8 cellular contexts compared by ENCODE assay signal in genomic region chr2:75464348-75464946, GRCh38.
DNase-seq lines count a peak whose midpoint lies in the region; ATAC-seq, FAIRE-seq and TF ChIP-seq lines count a peak whose summit lies in the region.

No MANE protein-coding gene starts in this region.

- in situ Hi-C loops in HepG2 (cut with HindIII; ENCODE audit: extremely low pct_ligation_motif_present, low pct_unique_long_range_greater_than_20kb) = no loop called here

- H3K4me2 ChIP-seq in HepG2 (ENCODE audit: low read depth, low read length) = no peak overlapping the region

- POLR2A ChIA-PET in HepG2 (lab: Yijun Ruan, JAX) = interaction anchor here (1.0 kb wide), 1 partner anchor 107 kb away, joined by 3 read pairs; no protein-coding TSS in a partner anchor

- intact Hi-C loops in HepG2 (cut with micrococcal nuclease; ENCODE audit: unreplicated experiment) = loop anchor here (1.0 to 2.0 kb wide), 5 partner anchors 17 to 164 kb away; no protein-coding TSS in a partner anchor

- peaks cover 3 to 8% of the 10 kb centered on the region in 2 donors for H3K9me3 Mint-ChIP-seq in effector memory CD8-positive, alpha-beta T cell

- H3K4me1 Mint-ChIP-seq in effector memory CD8-positive, alpha-beta T cell (ENCODE audit: low read depth in 2 of 2) = no peaks in the 10 kb centered on the region

- H3K9me3 ChIP-seq in HepG2 (ENCODE audit: low read length) = no peaks in the 10 kb centered on the region

- H3K4me1 ChIP-seq in HepG2 (ENCODE audit: insufficient read depth, low read length) = peaks cover 38% of the 10 kb centered on the region

- no peaks in the 10 kb centered on the region for H3K36me3 Mint-ChIP-seq in effector memory CD8-positive, alpha-beta T cell (ENCODE audit: insufficient read depth)

- no peak for DNase-seq in D721Med (ENCODE audit: insufficient read length, low spot score)
- peak; percentile 39 for DNase-seq in HepG2 (ENCODE audit: low spot score)
- no peak for DNase-seq in omental fat pad (ENCODE audit: low spot score)
- DNase-seq in effector memory CD8-positive, alpha-beta T cell = no peak
- DNase-seq in HuH-7.5 (ENCODE audit: low spot score) = no peak

- FAIRE-seq in D721Med (lab: Jason Lieb, UNC) = peak; percentile 41
- FAIRE-seq in HepG2 (lab: Jason Lieb, UNC) = peak; percentile 26

- H3K27me3 Mint-ChIP-seq in effector memory CD8-positive, alpha-beta T cell = peaks cover 7 to 38% of the 10 kb centered on the region in 2 donors

- H3K36me3 ChIP-seq in HepG2 (replicated peaks in 1 of 2; ENCODE audit: control insufficient read depth in 1 of 2, insufficient read depth in 2 of 2, low read length in 2 of 2) = no peaks in the 10 kb centered on the region

- H3K9ac ChIP-seq in HepG2 (ENCODE audit: insufficient read depth, low read depth, low read length) = no peak overlapping the region

- H2AFZ ChIP-seq in HepG2 (ENCODE audit: low read length) = no peak overlapping the region

- TF ChIP-seq RAD21 in HepG2 (CRISPR knock-in tag; IDR thresholded peaks at IDR 0.05) = peak; percentile 74

- H4K20me1 ChIP-seq in HepG2 (ENCODE audit: insufficient read depth, low read length) = no peaks in the 10 kb centered on the region

- BruUV-seq in HepG2 (replicated peaks; lab: Mats Ljungman, UMichigan) = no TSS peak

- CTCF ChIA-PET in HepG2 (lab: Yijun Ruan, JAX; ENCODE audit: low intra/inter-chr PET ratio, low total read pairs) = interaction anchor here (0.9 to 5.8 kb wide), 6 partner anchors 17 to 176 kb away, joined by 3 to 144 read pairs (median 8); partner anchors contain the start of gene EVA1A

- TF ChIP-seq EP300 in HepG2 (IDR thresholded peaks at IDR 0.05; ENCODE audit: low read depth in 2 of 2, low read length in 2 of 2) (no peak), HepG2 (CRISPR knock-in tag; IDR thresholded peaks at IDR 0.05; ENCODE audit: borderline replicate concordance) (no peak)

- H3K27me3 ChIP-seq in HepG2 (ENCODE audit: control insufficient read depth in 1 of 2, insufficient read depth in 2 of 2, low read length in 2 of 2) = no peaks in the 10 kb centered on the region

- no peak overlapping the region for H3K27ac Mint-ChIP-seq in effector memory CD8-positive, alpha-beta T cell

- H3K79me2 ChIP-seq in HepG2 (ENCODE audit: insufficient read depth, low read length) = no peaks in the 10 kb centered on the region

- no peak overlapping the region for H3K27ac ChIP-seq in HepG2 (ENCODE audit: extremely low read length, insufficient read depth, low read length)

- WGBS in HepG2 (ENCODE audit: low lambda C conversion rate) = 30% methylated on average over 4 of the region's 4 CpGs

- no peak for TF ChIP-seq POLR2A in HepG2 (IDR thresholded peaks at IDR 0.05; ENCODE audit: insufficient read depth in 1 of 2, low read depth in 2 of 2, low read length in 2 of 2)

- H3K4me3 Mint-ChIP-seq in effector memory CD8-positive, alpha-beta T cell = no peak overlapping the region

- TF ChIP-seq CTCF in D721Med (IDR thresholded peaks at IDR 0.05; ENCODE audit: insufficient read depth, missing control alignments) = peak; percentile 62
- TF ChIP-seq CTCF in WI38 (IDR thresholded peaks at IDR 0.05; ENCODE audit: low read depth, low read length) = peak; percentile 61; the same call in 1 of the 2 replicates
- peak; percentile 81 for TF ChIP-seq CTCF in HepG2 (CRISPR knock-in tag; IDR thresholded peaks at IDR 0.05)
- no peak for TF ChIP-seq CTCF in omental fat pad (IDR thresholded peaks at IDR 0.05)

- H3K4me3 ChIP-seq in WI38 (ENCODE audit: low read depth, low read length) (no peak overlapping the region), HepG2 (replicated peaks in 1 of 3; ENCODE audit: insufficient read depth in 1 of 3, low read depth in 2 of 3, low read length in 3 of 3) (no peak overlapping the region)

- ATAC-seq in HG02642 (IDR thresholded peaks at IDR 0.05; ENCODE audit: poor library complexity, unreplicated experiment) (peak; percentile 43), HepG2 (peak; percentile 83), omental fat pad (ENCODE audit: low FRiP score) (no peak), HG03039 (IDR thresholded peaks at IDR 0.05; ENCODE audit: unreplicated experiment) (no peak)
- no peak for ATAC-seq in effector memory CD8-positive, alpha-beta T cell (replicated peaks)

TF ChIP-seq in HepG2, 621 proteins besides CTCF, POLR2A, EP300 and RAD21 (continues in another document):
- TF ChIP-seq HNF4G (IDR thresholded peaks at IDR 0.05; ENCODE audit: borderline replicate concordance, low read depth, low read length) = no peak
- no peak for TF ChIP-seq HNF4G (CRISPR knock-in tag; IDR thresholded peaks at IDR 0.05; ENCODE audit: borderline replicate concordance, low read depth)
- TF ChIP-seq ZNF33A (CRISPR knock-in tag; IDR thresholded peaks at IDR 0.05; ENCODE audit: borderline replicate concordance) = 0 out of 2 replicates have a peak, but pooled peaks have one; percentile 22
- TF ChIP-seq IKZF4 (CRISPR knock-in tag; IDR thresholded peaks at IDR 0.05; ENCODE audit: borderline replicate concordance, low read depth, not compliant biosample characterization) = no peak
- TF ChIP-seq CSRNP1 (CRISPR knock-in tag; IDR thresholded peaks at IDR 0.05) = no peak
- 0 out of 4 replicates have a peak, but pooled peaks of 1 of the 2 experiments have one; percentile 26 for TF ChIP-seq KLF16 (CRISPR knock-in tag; IDR thresholded peaks at IDR 0.05)
- TF ChIP-seq SIN3B (IDR thresholded peaks at IDR 0.05; ENCODE audit: low read length) = no peak
- 0 out of 2 replicates have a peak, but pooled peaks have one; percentile 10 for TF ChIP-seq TFE3 (CRISPR knock-in tag; IDR thresholded peaks at IDR 0.05)
- TF ChIP-seq ZSCAN22 (CRISPR knock-in tag; IDR thresholded peaks at IDR 0.05) = no peak
- no peak for TF ChIP-seq ZNF264 (CRISPR knock-in tag; IDR thresholded peaks at IDR 0.05)
- TF ChIP-seq ZNF362 (CRISPR knock-in tag; IDR thresholded peaks at IDR 0.05; ENCODE audit: borderline replicate concordance) = peak; percentile 49; the same call in 1 of the 2 replicates
- no peak for TF ChIP-seq ZNF143 (CRISPR knock-in tag; IDR thresholded peaks at IDR 0.05)
- no peak for TF ChIP-seq ZNF747 (CRISPR knock-in tag; IDR thresholded peaks at IDR 0.05; ENCODE audit: borderline replicate concordance)
- no peak for TF ChIP-seq ZBTB10 (CRISPR knock-in tag; IDR thresholded peaks at IDR 0.05; ENCODE audit: borderline replicate concordance)
- TF ChIP-seq MXD4 (CRISPR knock-in tag; IDR thresholded peaks at IDR 0.05) = no peak
- TF ChIP-seq ZNF34 (CRISPR knock-in tag; IDR thresholded peaks at IDR 0.05; ENCODE audit: borderline replicate concordance) = no peak
- no peak for TF ChIP-seq MAFK (conservative IDR thresholded peaks at IDR 0.05 in 1 of 2, IDR thresholded peaks at IDR 0.05 in 1 of 2; ENCODE audit: low read length in 2 of 2)

Comparison
In these comparisons a context has a peak if more than half of its experiments do, and no peak if none do; other contexts are left out.
1. CTCF ChIP-seq: peak in D721Med (single experiment), WI38 (single experiment) and HepG2 (single experiment); none in omental fat pad (0 of 3).
2. ATAC-seq: peak in HG02642 (single experiment) and HepG2 (single experiment); none in omental fat pad (single experiment), HG03039 (single experiment) and effector memory CD8-positive, alpha-beta T cell (single experiment).